In the genomic region with DNA sequence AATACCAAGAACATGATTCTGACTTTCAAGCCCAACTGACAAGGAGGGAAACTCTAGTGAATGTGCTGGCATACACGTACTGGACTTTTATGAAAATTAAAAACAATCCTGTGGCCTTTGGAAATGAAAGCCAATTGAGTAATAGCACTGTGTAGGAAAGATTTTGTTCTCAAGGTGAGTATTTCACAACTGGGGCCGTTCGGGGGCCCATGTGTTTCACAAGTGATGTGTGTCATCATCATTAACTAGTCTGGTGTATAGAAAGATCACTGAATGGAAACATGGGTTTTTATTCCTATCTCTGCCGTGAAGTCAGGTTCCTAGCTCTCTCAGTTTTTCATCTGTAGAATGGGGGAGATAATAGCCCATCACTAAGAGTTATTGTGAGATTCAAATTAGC, we compare ENCODE assay signal across 10 cellular contexts.
A peak's percentile ranks its signal among the peaks of the same experiment; 100 is the strongest.
DNase-seq lines count a peak whose midpoint lies in the region; TF ChIP-seq lines count a peak whose summit lies in the region.
"Had no signal": no experiment of that assay in that cellular context is flagged by ENCODE, and none has a peak within 500 bp of the region (broad histone marks: within the 10 kb centered on the region; RNA-seq: fewer than 3 reads in every experiment).

No MANE protein-coding gene starts in this region.

- H3K4me3 ChIP-seq in ascending aorta (no peak overlapping the region), lower leg skin (ENCODE audit: low read depth, poor library complexity, severe bottlenecking) (no peak overlapping the region), BE2C (ENCODE audit: low read depth, low read length) (no peak overlapping the region)

- H3K4me1 ChIP-seq in ascending aorta (peaks cover 0 to 15% of the 10 kb centered on the region in 2 donors), BE2C (peaks cover 6% of the 10 kb centered on the region)

- 51 to 59% methylated on average over 4 of the region's 4 CpGs for WGBS in lower leg skin, 2 donors

- TF ChIP-seq CTCF in ascending aorta (IDR thresholded peaks at IDR 0.05) (no peak), lower leg skin (IDR thresholded peaks at IDR 0.05) (no peak), BE2C (IDR thresholded peaks at IDR 0.05; ENCODE audit: low read depth, low read length) (no peak)

- no peak for TF ChIP-seq POLR2A in lower leg skin (IDR thresholded peaks at IDR 0.05)

- H3K36me3 ChIP-seq in ascending aorta (no peaks in the 10 kb centered on the region), BE2C (no peaks in the 10 kb centered on the region)

- no peaks in the 10 kb centered on the region for H3K9me3 ChIP-seq in ascending aorta
- no peaks in the 10 kb centered on the region for H3K9me3 ChIP-seq in BE2C

- peak overlapping the region; percentile 4 to 47 for H3K27ac ChIP-seq in ascending aorta

- no peaks in the 10 kb centered on the region for H3K27me3 ChIP-seq in ascending aorta
- no peaks in the 10 kb centered on the region for H3K27me3 ChIP-seq in BE2C

- intact Hi-C loops in ascending aorta (cut with DNase I) = loop anchor here (5.0 to 10.0 kb wide), 2 partner anchors 57 to 641 kb away; no protein-coding TSS in a partner anchor
- intact Hi-C loops in lower leg skin (cut with DNase I; ENCODE audit: low total_unique reads) = no loop called here

- DNase-seq in AG08395 (ENCODE audit: low spot score) (peak; percentile 54), HCEC 1CT (peak; percentile 68), ascending aorta (ENCODE audit: low spot score in 2 of 2) (peak; percentile 17 to 82), lower leg skin (ENCODE audit: low spot score in 2 of 2) (peak; percentile 67 to 93), AG08396 (ENCODE audit: low spot score) (no peak), BE2C (no peak), HT-29 (ENCODE audit: low spot score) (no peak), NCI-H446 (lab: John Stamatoyannopoulos, UW) (no peak)
- DNase-seq: kidney, RPMI8226 had no signal

Comparison
In these comparisons a context has a peak if more than half of its experiments do, and no peak if none do; other contexts are left out.
1. DNase-seq: peak in AG08395 (single experiment), HCEC 1CT (single experiment), ascending aorta (2 of 2) and lower leg skin (2 of 2); none in AG08396 (single experiment), BE2C (single experiment), HT-29 (single experiment) and NCI-H446 (0 of 2).